8 cellular contexts compared by ENCODE assay signal in genomic region chr17:81481011-81481799, GRCh38. TPM values are rescaled to one million over a fixed set of nuclear protein-coding genes. Genes with fewer than 3 reads are reported as not detected.
DNase-seq lines count a peak whose midpoint lies in the region; ATAC-seq and TF ChIP-seq lines count a peak whose summit lies in the region.

No MANE protein-coding gene starts in this region.

- H3K27ac Mint-ChIP-seq in activated CD8-positive, alpha-beta T cell treated with anti-CD3 and anti-CD28 coated beads for 36 hours, result no peak overlapping the region

- no peaks in the 10 kb centered on the region for H3K9me3 Mint-ChIP-seq in activated CD8-positive, alpha-beta T cell treated with anti-CD3 and anti-CD28 coated beads for 36 hours

- no peak for TF ChIP-seq CTCF in activated CD8-positive, alpha-beta T cell treated with anti-CD3 and anti-CD28 coated beads for 36 hours (IDR thresholded peaks at IDR 0.05)

- peak; percentile 40 for DNase-seq in DMS153 treated with DMSO at 0.1 percent for 48 hours (lab: John Stamatoyannopoulos, UW; ENCODE audit: unreplicated experiment)
- peak; percentile 28 for DNase-seq in NCI-H2107 treated with DMSO at 0.1 percent for 48 hours (lab: John Stamatoyannopoulos, UW; ENCODE audit: unreplicated experiment)
- peak; percentile 51 for DNase-seq in activated CD8-positive, alpha-beta T cell treated with anti-CD3 and anti-CD28 coated beads for 36 hours
- peak; percentile 64 for DNase-seq in effector CD8-positive, alpha-beta T cell (lab: John Stamatoyannopoulos, UW)
- peak; percentile 62 to 85 for DNase-seq in lung microvascular endothelial cell (ENCODE audit: low read depth in 2 of 2)
- peak; percentile 54 for DNase-seq in stimulated activated CD8-positive, alpha-beta memory T cell treated with anti-CD3 and anti-CD28 coated beads, Interleukin-12 subunit alpha, Interleukin-12 subunit beta, amount 100 ng/mL, for 4 hours (ENCODE audit: low read depth)

- CTCF ChIA-PET in activated CD8-positive, alpha-beta T cell treated with anti-CD3 and anti-CD28 coated beads for 36 hours (lab: Charles Lee), result interaction anchor here (4.3 kb wide), 1 partner anchor 189 kb away, joined by 47 read pairs; no protein-coding TSS in a partner anchor

- peaks cover 22% of the 10 kb centered on the region for H3K27me3 Mint-ChIP-seq in activated CD8-positive, alpha-beta T cell treated with anti-CD3 and anti-CD28 coated beads for 36 hours

- H3K4me3 Mint-ChIP-seq in activated CD8-positive, alpha-beta T cell treated with anti-CD3 and anti-CD28 coated beads for 36 hours, result peak overlapping the region; percentile 55

- H3K4me1 Mint-ChIP-seq in activated CD8-positive, alpha-beta T cell treated with anti-CD3 and anti-CD28 coated beads for 36 hours (ENCODE audit: low read depth), result peaks cover 21% of the 10 kb centered on the region

- H3K36me3 Mint-ChIP-seq in activated CD8-positive, alpha-beta T cell treated with anti-CD3 and anti-CD28 coated beads for 36 hours (ENCODE audit: low read depth), result no peaks in the 10 kb centered on the region

- intact Hi-C loops in activated CD8-positive, alpha-beta T cell treated with anti-CD3 and anti-CD28 coated beads for 36 hours (cut with micrococcal nuclease), result loop anchor here (5.0 to 10.0 kb wide), 2 partner anchors 186 to 229 kb away; partner anchors contain the start of gene SLC38A10

- peak; percentile 25 for ATAC-seq in activated CD8-positive, alpha-beta T cell treated with anti-CD3 and anti-CD28 coated beads for 36 hours
- no peak for ATAC-seq in HG02852 (IDR thresholded peaks at IDR 0.05; ENCODE audit: unreplicated experiment)
- ATAC-seq in GM21529 (IDR thresholded peaks at IDR 0.05; ENCODE audit: unreplicated experiment), result no peak

- POLR2A ChIA-PET in activated CD8-positive, alpha-beta T cell treated with anti-CD3 and anti-CD28 coated beads for 36 hours (lab: Charles Lee), result interaction anchor here (1.0 to 2.9 kb wide), 2 partner anchors 29 to 37 kb away, joined by 3 to 8 read pairs; no protein-coding TSS in a partner anchor

RNA-seq across cellular contexts. Expression of gene ACTG1, which starts 31.4 kb away (rescaled TPM):
- total RNA-seq in activated CD8-positive, alpha-beta T cell treated with anti-CD3 and anti-CD28 coated beads for 36 hours, result 1,000 to 10,000 TPM; 4,606 to 4,756 TPM
- 3,444 and 5,949 TPM in 2 replicates for total RNA-seq in lung microvascular endothelial cell

RNA-seq across cellular contexts. Expression of gene FSCN2, which starts 47.0 kb away (rescaled TPM):
- under 1 TPM in 1 of 2 experiments, not detected in 1; 0.32 TPM for total RNA-seq in activated CD8-positive, alpha-beta T cell treated with anti-CD3 and anti-CD28 coated beads for 36 hours
- 0.20 and 0.44 TPM in 2 replicates for total RNA-seq in lung microvascular endothelial cell
